23 cellular contexts compared by ENCODE assay signal in the genomic region with DNA sequence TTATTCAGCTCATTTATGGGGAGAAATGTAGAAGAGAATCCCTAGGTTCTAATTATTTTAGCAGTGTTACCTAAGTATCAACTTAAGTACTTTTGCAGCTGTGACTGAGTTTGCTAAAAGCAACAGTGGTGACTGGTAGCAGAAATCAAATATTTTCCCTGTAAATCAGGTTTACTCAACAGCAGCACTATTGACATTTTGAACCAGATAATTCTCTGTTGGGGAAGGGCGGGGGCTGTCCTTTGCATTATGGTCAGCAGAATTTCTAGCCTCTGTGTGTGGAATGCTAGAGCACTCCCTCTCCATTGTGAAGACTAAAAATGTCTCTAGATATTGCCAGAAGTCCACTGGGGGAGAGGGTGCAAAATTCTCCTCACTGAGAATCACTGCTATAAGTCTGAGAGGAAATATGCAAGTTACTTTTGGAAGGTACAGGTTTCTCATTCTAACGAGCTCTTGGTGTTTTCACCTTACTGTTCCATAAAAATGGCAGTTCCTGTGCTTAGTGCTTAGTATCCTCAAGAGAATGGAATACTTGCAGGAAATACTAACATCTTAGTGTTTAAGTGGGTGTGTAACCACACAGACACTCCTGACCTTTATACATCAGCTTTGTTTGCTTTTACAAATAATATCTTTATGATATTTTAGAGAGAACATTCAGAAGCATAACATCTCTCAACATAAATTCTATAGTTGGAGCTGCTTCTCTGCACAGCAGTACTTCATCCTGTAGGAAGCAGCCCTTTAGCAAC.
DNase-seq lines count a peak whose midpoint lies in the region; ATAC-seq and TF ChIP-seq lines count a peak whose summit lies in the region.
"Had no signal": no experiment of that assay in that cellular context is flagged by ENCODE, and none has a peak within 500 bp of the region (broad histone marks: within the 10 kb centered on the region; RNA-seq: fewer than 3 reads in every experiment).

No MANE protein-coding gene starts in this region.

- DNase-seq in NCI-H1417 (lab: John Stamatoyannopoulos, UW) (peak; percentile 8 to 56 (median 22)), NCI-H1417 treated with DMSO at 0.1 percent for 48 hours (lab: John Stamatoyannopoulos, UW) (no peak), colonic mucosa (peak; percentile 24), transverse colon (peak; percentile 7), NCI-H1048 (lab: John Stamatoyannopoulos, UW) (no peak), WERI-Rb-1 (no peak)
- DNase-seq: activated CD4-positive, alpha-beta memory T cell treated with anti-CD3 and anti-CD28 coated beads for 36 hours; activated naive CD4-positive, alpha-beta T cell treated with anti-CD3 and anti-CD28 coated beads, Interleukin-2, amount 10 ng/mL, durations not matched to agents 7 days and 5 days; activated T-cell treated with anti-CD3 and anti-CD28 coated beads, Interleukin-2, amount 50 U/mL, for 4 hours; GOT3; NCI-H1105; NCI-H82; stimulated activated naive CD8-positive, alpha-beta T cell treated with anti-CD3 and anti-CD28 coated beads, Interleukin-15, amount 100 ng/mL, for 72 hours; T-helper 17 cell; trophoblast cell had no signal

- H3K27ac ChIP-seq in colonic mucosa (peak overlapping the region; percentile 16), transverse colon (peak overlapping the region in 3 of 4 donors; percentile 36 to 58 (median 39)), WERI-Rb-1 (no peak overlapping the region)
- H3K27ac ChIP-seq: 22Rv1, ascending aorta, coronary artery, SJSA1 had no signal

- H3K27me3 ChIP-seq in colonic mucosa (no peaks in the 10 kb centered on the region), mucosa of stomach (ENCODE audit: control insufficient read depth, insufficient read depth, low read length) (no peaks in the 10 kb centered on the region), transverse colon (no peaks in the 10 kb centered on the region), WERI-Rb-1 (ENCODE audit: insufficient read depth, low read depth, severe bottlenecking) (no peaks in the 10 kb centered on the region)
- H3K27me3 ChIP-seq: ascending aorta, SJSA1 had no signal

- H3K9me3 ChIP-seq in colonic mucosa: no peaks in the 10 kb centered on the region
- no peaks in the 10 kb centered on the region for H3K9me3 ChIP-seq in mucosa of stomach (ENCODE audit: control insufficient read depth, low read length)
- no peaks in the 10 kb centered on the region for H3K9me3 ChIP-seq in transverse colon
- no peaks in the 10 kb centered on the region for H3K9me3 ChIP-seq in WERI-Rb-1 (ENCODE audit: severe bottlenecking)
- H3K9me3 ChIP-seq: ascending aorta, SJSA1 had no signal

- no peak overlapping the region for H3K4me3 ChIP-seq in colonic mucosa
- peak overlapping the region; percentile 7 for H3K4me3 ChIP-seq in mucosa of stomach (ENCODE audit: low read length)
- H3K4me3 ChIP-seq in transverse colon: no peak overlapping the region
- no peak overlapping the region for H3K4me3 ChIP-seq in WERI-Rb-1 (ENCODE audit: low read depth, low read length)
- H3K4me3 ChIP-seq: ascending aorta, coronary artery, SJSA1 had no signal

- intact Hi-C loops in colonic mucosa (cut with DNase I): no loop called here
- intact Hi-C loops in transverse colon (cut with DNase I; ENCODE audit: low total_unique reads): no loop called here

- no peak for TF ChIP-seq POLR2A in transverse colon (IDR thresholded peaks at IDR 0.05)

- no peak for TF ChIP-seq CTCF in colonic mucosa (IDR thresholded peaks at IDR 0.05)
- no peak for TF ChIP-seq CTCF in transverse colon (IDR thresholded peaks at IDR 0.05)
- no peak for TF ChIP-seq CTCF in WERI-Rb-1 (IDR thresholded peaks at IDR 0.05; ENCODE audit: low read depth, low read length)

- in situ Hi-C loops in transverse colon (cut with MboI; ENCODE audit: low pct_ligation_motif_present in 1 of 4, low pct_unique_long_range_greater_than_20kb in 1 of 4, low sequenced_read_pairs in 3 of 4): no loop called here

- ATAC-seq in GM21825 (IDR thresholded peaks at IDR 0.05; ENCODE audit: unreplicated experiment): no peak
- ATAC-seq: activated T-cell treated with anti-CD3 and anti-CD28 coated beads, Interleukin-2, amount 50 U/mL, for 4 hours; Panc1; stimulated activated naive CD8-positive, alpha-beta T cell treated with anti-CD3 and anti-CD28 coated beads, Interleukin-15, amount 100 ng/mL, for 72 hours; T-helper 17 cell; WTC11 had no signal

- no peak for TF ChIP-seq EP300 in transverse colon (IDR thresholded peaks at IDR 0.05; ENCODE audit: low read depth)

- no peaks in the 10 kb centered on the region for H3K4me1 ChIP-seq in colonic mucosa
- H3K4me1 ChIP-seq in mucosa of stomach (ENCODE audit: control insufficient read depth, insufficient read depth, low read length): peaks cover 27% of the 10 kb centered on the region
- peaks cover 0 to 22% (median 3%) of the 10 kb centered on the region in 4 donors for H3K4me1 ChIP-seq in transverse colon
- H3K4me1 ChIP-seq: ascending aorta, SJSA1 had no signal

- 25 to 56% methylated on average over 2 of the region's 2 CpGs for WGBS in transverse colon (ENCODE audit: low coverage in 1 of 2), 2 donors

- H3K9ac ChIP-seq in colonic mucosa (ENCODE audit: low read depth in 2 of 2, low read length in 2 of 2) (no peak overlapping the region), mucosa of stomach (ENCODE audit: low read length) (no peak overlapping the region)

- H3K36me3 ChIP-seq in colonic mucosa (no peaks in the 10 kb centered on the region), mucosa of stomach (ENCODE audit: control insufficient read depth, insufficient read depth, low read length) (no peaks in the 10 kb centered on the region), transverse colon (no peaks in the 10 kb centered on the region), WERI-Rb-1 (no peaks in the 10 kb centered on the region)
- H3K36me3 ChIP-seq: ascending aorta, SJSA1 had no signal

Comparison
In these comparisons a context has a peak if more than half of its experiments do, and no peak if none do; other contexts are left out.
1. DNase-seq: peak in NCI-H1417 (3 of 3), colonic mucosa (single experiment) and transverse colon (single experiment); none in NCI-H1417 treated with DMSO at 0.1 percent for 48 hours (single experiment), NCI-H1048 (single experiment) and WERI-Rb-1 (single experiment).